ENCODE assay signal across 1 cellular context in genomic region chr16:46558018-46558417, GRCh38.
TF ChIP-seq lines count a peak whose summit lies in the region.

No MANE protein-coding gene starts in this region.

TF ChIP-seq in IMR-90, 13 proteins besides CTCF, POLR2A, EP300 and RAD21:
- TF ChIP-seq MAFK (IDR thresholded peaks at IDR 0.05; ENCODE audit: low read depth, low read length) (0 out of 2 replicates have a peak, but pooled peaks have one; percentile 1), NFE2L2 (IDR thresholded peaks at IDR 0.05; ENCODE audit: low read depth, low read length) (no peak)
